In genomic region chr19:18502236-18502632, GRCh38 we compare ENCODE assay signal across 14 cellular contexts. TPM values are rescaled to one million over a fixed set of nuclear protein-coding genes. Genes with fewer than 3 reads are reported as not detected.
DNase-seq lines count a peak whose midpoint lies in the region; ATAC-seq and TF ChIP-seq lines count a peak whose summit lies in the region.
"Had no signal": no experiment of that assay in that cellular context is flagged by ENCODE, and none has a peak within 500 bp of the region (broad histone marks: within the 10 kb centered on the region; RNA-seq: fewer than 3 reads in every experiment).

No MANE protein-coding gene starts in this region.

- intact Hi-C loops in activated CD8-positive, alpha-beta T cell treated with anti-CD3 and anti-CD28 coated beads for 36 hours (cut with micrococcal nuclease), result no loop called here
- intact Hi-C loops in activated CD4-positive, alpha-beta memory T cell treated with anti-CD3 and anti-CD28 coated beads for 36 hours (cut with micrococcal nuclease), result no loop called here

- ATAC-seq in activated CD8-positive, alpha-beta T cell treated with anti-CD3 and anti-CD28 coated beads for 36 hours, result no peak
- ATAC-seq in stimulated activated effector memory CD8-positive, alpha-beta T cell treated with anti-CD3 and anti-CD28 coated beads, Interleukin-12 subunit alpha, Interleukin-12 subunit beta, amount 100 ng/mL, for 72 hours, result peak; percentile 56
- ATAC-seq: body of pancreas had no signal

- CTCF ChIA-PET in CD8-positive, alpha-beta memory T cell (lab: Charles Lee), result no interaction called here
- CTCF ChIA-PET in activated CD8-positive, alpha-beta T cell treated with anti-CD3 and anti-CD28 coated beads for 36 hours (lab: Charles Lee), result interaction anchor here (1.4 to 11.8 kb wide), 4 partner anchors 10 to 51 kb away, joined by 4 to 97 read pairs (median 10); partner anchors contain the start of gene ELL
- CTCF ChIA-PET in activated CD4-positive, alpha-beta memory T cell treated with anti-CD3 and anti-CD28 coated beads for 36 hours (lab: Charles Lee), result interaction anchor here (1.7 to 11.1 kb wide), 2 partner anchors 19 to 20 kb away, joined by 4 to 91 read pairs; partner anchors contain the start of gene ELL

- H3K36me3 Mint-ChIP-seq in CD8-positive, alpha-beta memory T cell, result peaks cover 0 to 2% (median 0%) of the 10 kb centered on the region in 3 donors
- H3K36me3 Mint-ChIP-seq in activated CD8-positive, alpha-beta T cell treated with anti-CD3 and anti-CD28 coated beads for 36 hours (ENCODE audit: low read depth), result no peaks in the 10 kb centered on the region
- peaks cover 25% of the 10 kb centered on the region for H3K36me3 Mint-ChIP-seq in stimulated activated effector memory CD8-positive, alpha-beta T cell treated with anti-CD3 and anti-CD28 coated beads, Interleukin-12 subunit alpha, Interleukin-12 subunit beta, amount 100 ng/mL, for 72 hours
- H3K36me3 Mint-ChIP-seq in activated CD4-positive, alpha-beta memory T cell treated with anti-CD3 and anti-CD28 coated beads for 36 hours, result no peaks in the 10 kb centered on the region

- H3K36me3 ChIP-seq in CD8-positive, alpha-beta memory T cell (ENCODE audit: insufficient read depth, low read length), result no peaks in the 10 kb centered on the region
- H3K36me3 ChIP-seq: prostate gland had no signal

- peaks cover 97% of the 10 kb centered on the region for H3K4me1 ChIP-seq in CD8-positive, alpha-beta memory T cell (ENCODE audit: insufficient read depth, low read length)

- peak overlapping the region; percentile 65 to 100 (median 96) for H3K27ac Mint-ChIP-seq in CD8-positive, alpha-beta memory T cell
- peak overlapping the region; percentile 58 for H3K27ac Mint-ChIP-seq in activated CD8-positive, alpha-beta T cell treated with anti-CD3 and anti-CD28 coated beads for 36 hours
- H3K27ac Mint-ChIP-seq in stimulated activated effector memory CD8-positive, alpha-beta T cell treated with anti-CD3 and anti-CD28 coated beads, Interleukin-12 subunit alpha, Interleukin-12 subunit beta, amount 100 ng/mL, for 72 hours, result peak overlapping the region; percentile 88
- no peak overlapping the region for H3K27ac Mint-ChIP-seq in activated CD4-positive, alpha-beta memory T cell treated with anti-CD3 and anti-CD28 coated beads for 36 hours

- H3K4me3 ChIP-seq in CD8-positive, alpha-beta memory T cell (ENCODE audit: low read length), result no peak overlapping the region
- H3K4me3 ChIP-seq: body of pancreas, prostate gland had no signal

- H3K9me3 Mint-ChIP-seq in CD8-positive, alpha-beta memory T cell, result no peaks in the 10 kb centered on the region
- H3K9me3 Mint-ChIP-seq in activated CD8-positive, alpha-beta T cell treated with anti-CD3 and anti-CD28 coated beads for 36 hours, result no peaks in the 10 kb centered on the region
- H3K9me3 Mint-ChIP-seq in stimulated activated effector memory CD8-positive, alpha-beta T cell treated with anti-CD3 and anti-CD28 coated beads, Interleukin-12 subunit alpha, Interleukin-12 subunit beta, amount 100 ng/mL, for 72 hours, result no peaks in the 10 kb centered on the region
- H3K9me3 Mint-ChIP-seq in activated CD4-positive, alpha-beta memory T cell treated with anti-CD3 and anti-CD28 coated beads for 36 hours, result no peaks in the 10 kb centered on the region

- no peaks in the 10 kb centered on the region for H3K9me3 ChIP-seq in CD8-positive, alpha-beta memory T cell (ENCODE audit: low read length)
- H3K9me3 ChIP-seq: body of pancreas, prostate gland had no signal

- H3K27ac ChIP-seq in CD8-positive, alpha-beta memory T cell (ENCODE audit: low read depth, low read length), result no peak overlapping the region
- H3K27ac ChIP-seq: prostate gland had no signal

- peaks cover 87 to 98% (median 93%) of the 10 kb centered on the region in 3 donors for H3K4me1 Mint-ChIP-seq in CD8-positive, alpha-beta memory T cell
- H3K4me1 Mint-ChIP-seq in activated CD8-positive, alpha-beta T cell treated with anti-CD3 and anti-CD28 coated beads for 36 hours (ENCODE audit: low read depth), result peaks cover 86% of the 10 kb centered on the region
- H3K4me1 Mint-ChIP-seq in stimulated activated effector memory CD8-positive, alpha-beta T cell treated with anti-CD3 and anti-CD28 coated beads, Interleukin-12 subunit alpha, Interleukin-12 subunit beta, amount 100 ng/mL, for 72 hours, result peaks cover 90% of the 10 kb centered on the region
- peaks cover 86% of the 10 kb centered on the region for H3K4me1 Mint-ChIP-seq in activated CD4-positive, alpha-beta memory T cell treated with anti-CD3 and anti-CD28 coated beads for 36 hours (ENCODE audit: low read depth)

- H3K27me3 ChIP-seq in CD8-positive, alpha-beta memory T cell (ENCODE audit: insufficient read depth, low read length, poor library complexity, severe bottlenecking), result no peaks in the 10 kb centered on the region
- H3K27me3 ChIP-seq: body of pancreas had no signal

- POLR2A ChIA-PET in CD8-positive, alpha-beta memory T cell (lab: Charles Lee), result interaction anchor here (1.0 kb wide), 1 partner anchor 69 kb away, joined by 4 read pairs; no protein-coding TSS in a partner anchor
- POLR2A ChIA-PET in activated CD8-positive, alpha-beta T cell treated with anti-CD3 and anti-CD28 coated beads for 36 hours (lab: Charles Lee), result interaction anchor here (0.6 to 1.6 kb wide), 4 partner anchors 11 to 19 kb away, joined by 3 to 7 read pairs (median 4); partner anchors contain the start of gene ELL
- POLR2A ChIA-PET in activated CD4-positive, alpha-beta memory T cell treated with anti-CD3 and anti-CD28 coated beads for 36 hours (lab: Charles Lee), result interaction anchor here (0.5 kb wide), 1 partner anchor 333 kb away, joined by 5 read pairs; no protein-coding TSS in a partner anchor

- peaks cover 0 to 4% of the 10 kb centered on the region in 2 donors for H3K27me3 Mint-ChIP-seq in CD8-positive, alpha-beta memory T cell
- no peaks in the 10 kb centered on the region for H3K27me3 Mint-ChIP-seq in activated CD8-positive, alpha-beta T cell treated with anti-CD3 and anti-CD28 coated beads for 36 hours
- no peaks in the 10 kb centered on the region for H3K27me3 Mint-ChIP-seq in activated CD4-positive, alpha-beta memory T cell treated with anti-CD3 and anti-CD28 coated beads for 36 hours

- peak in 1 of 5 donors; percentile 37 for DNase-seq in CD8-positive, alpha-beta memory T cell
- no peak for DNase-seq in activated CD8-positive, alpha-beta T cell treated with anti-CD3 and anti-CD28 coated beads for 36 hours
- peak; percentile 51 for DNase-seq in kidney tubule cell (ENCODE audit: low spot score)
- no peak for DNase-seq in stimulated activated effector memory CD8-positive, alpha-beta T cell treated with anti-CD3 and anti-CD28 coated beads, Interleukin-12 subunit alpha, Interleukin-12 subunit beta, amount 100 ng/mL, for 72 hours (ENCODE audit: low spot score in 2 of 2)
- no peak for DNase-seq in LoVo (ENCODE audit: low spot score)
- no peak for DNase-seq in activated CD4-positive, alpha-beta memory T cell treated with anti-CD3 and anti-CD28 coated beads for 36 hours
- no peak for DNase-seq in SKM-1 (lab: John Stamatoyannopoulos, UW; ENCODE audit: unreplicated experiment)
- DNase-seq in NCI-H2227 treated with DMSO at 0.1 percent for 48 hours (lab: John Stamatoyannopoulos, UW), result no peak
- DNase-seq: Calu3; NCI-H2107; NK-92 treated with Interleukin-12 subunit alpha and Interleukin-12 subunit beta, amount 100 ng/mL, for 24 hours; stimulated activated CD4-positive, alpha-beta T cell treated with anti-CD3 and anti-CD28 coated beads, Interleukin-4, amount 100 ng/mL, for 24 hours had no signal

- TF ChIP-seq CTCF in activated CD8-positive, alpha-beta T cell treated with anti-CD3 and anti-CD28 coated beads for 36 hours (IDR thresholded peaks at IDR 0.05), result no peak

- peak overlapping the region; percentile 35 to 82 (median 58) for H3K4me3 Mint-ChIP-seq in CD8-positive, alpha-beta memory T cell
- H3K4me3 Mint-ChIP-seq in activated CD8-positive, alpha-beta T cell treated with anti-CD3 and anti-CD28 coated beads for 36 hours, result no peak overlapping the region
- H3K4me3 Mint-ChIP-seq in stimulated activated effector memory CD8-positive, alpha-beta T cell treated with anti-CD3 and anti-CD28 coated beads, Interleukin-12 subunit alpha, Interleukin-12 subunit beta, amount 100 ng/mL, for 72 hours, result peak overlapping the region; percentile 60
- no peak overlapping the region for H3K4me3 Mint-ChIP-seq in activated CD4-positive, alpha-beta memory T cell treated with anti-CD3 and anti-CD28 coated beads for 36 hours

RNA-seq across cellular contexts. Expression of gene ELL, which starts 19.6 kb away (rescaled TPM):
- total RNA-seq in CD8-positive, alpha-beta memory T cell, result 10 to 100 TPM; 24.4 to 25.5 TPM
- polyA plus RNA-seq in CD8-positive, alpha-beta memory T cell, result 22.1 TPM
- total RNA-seq in activated CD8-positive, alpha-beta T cell treated with anti-CD3 and anti-CD28 coated beads for 36 hours, result 10 to 100 TPM; 20.1 to 21.9 TPM
- total RNA-seq in activated CD4-positive, alpha-beta memory T cell treated with anti-CD3 and anti-CD28 coated beads for 36 hours, result 10 to 100 TPM; 24.7 to 29.7 TPM

RNA-seq across cellular contexts. Expression of gene FKBP8, which starts 41.1 kb away (rescaled TPM):
- 100 to 1,000 TPM; 161 to 170 TPM for total RNA-seq in CD8-positive, alpha-beta memory T cell
- 138 TPM for polyA plus RNA-seq in CD8-positive, alpha-beta memory T cell
- total RNA-seq in activated CD8-positive, alpha-beta T cell treated with anti-CD3 and anti-CD28 coated beads for 36 hours, result 100 to 1,000 TPM; 216 to 220 TPM
- total RNA-seq in activated CD4-positive, alpha-beta memory T cell treated with anti-CD3 and anti-CD28 coated beads for 36 hours, result 100 to 1,000 TPM; 232 to 236 TPM

RNA-seq across cellular contexts. Expression of gene KXD1, which starts 55.4 kb away (rescaled TPM):
- total RNA-seq in CD8-positive, alpha-beta memory T cell, result 100 to 1,000 TPM; 127 to 128 TPM
- 84.4 TPM for polyA plus RNA-seq in CD8-positive, alpha-beta memory T cell
- total RNA-seq in activated CD8-positive, alpha-beta T cell treated with anti-CD3 and anti-CD28 coated beads for 36 hours, result 100 to 1,000 TPM; 137 to 142 TPM
- total RNA-seq in activated CD4-positive, alpha-beta memory T cell treated with anti-CD3 and anti-CD28 coated beads for 36 hours, result 100 to 1,000 TPM; 112 to 114 TPM

Comparison
In these comparisons a context has a peak if more than half of its experiments do, and no peak if none do; other contexts are left out.
1. H3K4me3 Mint-ChIP-seq: peak in CD8-positive, alpha-beta memory T cell (7 of 7) and stimulated activated effector memory CD8-positive, alpha-beta T cell treated with anti-CD3 and anti-CD28 coated beads, Interleukin-12 subunit alpha, Interleukin-12 subunit beta, amount 100 ng/mL, for 72 hours (single experiment); none in activated CD8-positive, alpha-beta T cell treated with anti-CD3 and anti-CD28 coated beads for 36 hours (single experiment) and activated CD4-positive, alpha-beta memory T cell treated with anti-CD3 and anti-CD28 coated beads for 36 hours (single experiment).